In genomic region chr19:50793558-50794065, GRCh38 we compare ENCODE assay signal across 22 cellular contexts. TPM values are rescaled to one million over a fixed set of nuclear protein-coding genes. Genes with fewer than 3 reads are reported as not detected.
DNase-seq lines count a peak whose midpoint lies in the region; FAIRE-seq and TF ChIP-seq lines count a peak whose summit lies in the region.
"Had no signal": no experiment of that assay in that cellular context is flagged by ENCODE, and none has a peak within 500 bp of the region (broad histone marks: within the 10 kb centered on the region; RNA-seq: fewer than 3 reads in every experiment).

No MANE protein-coding gene starts in this region.

- H3K9me1 ChIP-seq in endothelial cell of umbilical vein (replicated peaks; ENCODE audit: control insufficient read depth, extremely low read depth, insufficient read depth, low read length), result no peaks in the 10 kb centered on the region

- H3K4me3 ChIP-seq in Caco-2 (ENCODE audit: low read depth, low read length), result no peak overlapping the region
- no peak overlapping the region for H3K4me3 ChIP-seq in Karpas-422 (ENCODE audit: low read length)
- no peak overlapping the region for H3K4me3 ChIP-seq in endothelial cell of umbilical vein (replicated peaks in 1 of 3; ENCODE audit: insufficient read depth in 1 of 3, low read depth in 1 of 3, low read length in 3 of 3)
- H3K4me3 ChIP-seq: right atrium auricular region had no signal

- H3K9me2 ChIP-seq in Karpas-422 (replicated peaks; ENCODE audit: insufficient read depth, low read length), result no peaks in the 10 kb centered on the region

- H3K4me2 ChIP-seq in Karpas-422 (ENCODE audit: low read depth, low read length, poor library complexity, severe bottlenecking), result no peak overlapping the region
- no peak overlapping the region for H3K4me2 ChIP-seq in endothelial cell of umbilical vein (ENCODE audit: insufficient read depth, low read length)

- CTCF ChIA-PET in Caco-2 (lab: Charles Lee) (interaction anchor here (1.8 kb wide), 1 partner anchor 129 kb away, joined by 11 read pairs; no protein-coding TSS in a partner anchor), endothelial cell of umbilical vein (lab: Charles Lee) (interaction anchor here (1.0 kb wide), 2 partner anchors 124 to 129 kb away, joined by 3 read pairs; no protein-coding TSS in a partner anchor)

- no peak for TF ChIP-seq CTCF in Caco-2 (IDR thresholded peaks at IDR 0.05; ENCODE audit: insufficient read depth in 1 of 2, low read depth in 1 of 2, low read length in 1 of 2, severe bottlenecking in 1 of 2, unreplicated experiment in 1 of 2)
- no peak for TF ChIP-seq CTCF in endothelial cell of umbilical vein (IDR thresholded peaks at IDR 0.05; ENCODE audit: extremely low read depth in 1 of 2, insufficient read depth in 1 of 2, low read depth in 1 of 2, low read length in 2 of 2)

- H3K9me3 Mint-ChIP-seq in Caco-2 (ENCODE audit: unreplicated experiment), result no peaks in the 10 kb centered on the region
- H3K9me3 Mint-ChIP-seq: CD8-positive, alpha-beta T cell; effector memory CD8-positive, alpha-beta T cell; stimulated activated naive CD8-positive, alpha-beta T cell treated with anti-CD3 and anti-CD28 coated beads, Interleukin-15, amount 100 ng/mL, for 72 hours; type B pancreatic cell had no signal

- H3K79me2 ChIP-seq in Karpas-422 (ENCODE audit: low read length) (no peaks in the 10 kb centered on the region), endothelial cell of umbilical vein (ENCODE audit: control insufficient read depth, insufficient read depth, low read length) (peaks cover 4% of the 10 kb centered on the region)

- intact Hi-C loops in Caco-2 (cut with micrococcal nuclease; ENCODE audit: unreplicated experiment) (loop anchor here (2.0 kb wide), 1 partner anchor 129 kb away; no protein-coding TSS in a partner anchor), endothelial cell of umbilical vein (cut with micrococcal nuclease) (no loop called here)

- H3K36me3 Mint-ChIP-seq in Caco-2 (ENCODE audit: insufficient read depth, unreplicated experiment), result peaks cover 92% of the 10 kb centered on the region
- H3K36me3 Mint-ChIP-seq: type B pancreatic cell had no signal

- dilution Hi-C loops in endothelial cell of umbilical vein (cut with MboI; ENCODE audit: extremely low pct_ligation_motif_present, low sequenced_read_pairs), result no loop called here

- H4K20me1 ChIP-seq in Karpas-422 (ENCODE audit: insufficient read depth, low read depth, low read length) (peaks cover 30% of the 10 kb centered on the region), endothelial cell of umbilical vein (replicated peaks; ENCODE audit: control insufficient read depth, extremely low read depth, insufficient read depth, low read length) (no peaks in the 10 kb centered on the region)

- DNase-seq in NCI-H82 (lab: John Stamatoyannopoulos, UW), result peak; percentile 60
- no peak for DNase-seq in NCI-H82 treated with DMSO at 0.1 percent for 48 hours (lab: John Stamatoyannopoulos, UW; ENCODE audit: unreplicated experiment)
- DNase-seq in Caco-2, result no peak
- DNase-seq in Karpas-422, result peak; percentile 72
- no peak for DNase-seq in endothelial cell of umbilical vein (ENCODE audit: low read depth, low spot score)
- no peak for DNase-seq in activated CD4-positive, alpha-beta T cell treated with anti-CD3 and anti-CD28 coated beads, Interleukin-2, amount 50 U/mL, for 4 hours
- no peak for DNase-seq in C1 segment of cervical spinal cord (lab: John Stamatoyannopoulos, UW)
- DNase-seq in mucosa of gallbladder (ENCODE audit: low spot score), result no peak
- DNase-seq: activated CD8-positive, alpha-beta memory T cell treated with anti-CD3 and anti-CD28 coated beads, Interleukin-2, amount 50 U/mL, for 4 hours; CD8-positive, alpha-beta T cell; effector memory CD8-positive, alpha-beta T cell; left ventricle myocardium superior; nucleus accumbens; SIG-M5; T1000 had no signal

- H3K4me3 Mint-ChIP-seq in Caco-2 (ENCODE audit: unreplicated experiment), result no peak overlapping the region
- H3K4me3 Mint-ChIP-seq: activated CD4-positive, alpha-beta T cell treated with anti-CD3 and anti-CD28 coated beads for 36 hours; CD8-positive, alpha-beta T cell; effector memory CD8-positive, alpha-beta T cell; stimulated activated naive CD8-positive, alpha-beta T cell treated with anti-CD3 and anti-CD28 coated beads, Interleukin-15, amount 100 ng/mL, for 72 hours; type B pancreatic cell had no signal

- H3K4me1 ChIP-seq in Caco-2, result no peaks in the 10 kb centered on the region
- 0 out of 2 replicates have a peak, but pooled peaks cover 3% of the 10 kb centered on the region for H3K4me1 ChIP-seq in Karpas-422 (ENCODE audit: low read length)
- no peaks in the 10 kb centered on the region for H3K4me1 ChIP-seq in endothelial cell of umbilical vein (ENCODE audit: control insufficient read depth, extremely low read depth, insufficient read depth, low read length)
- H3K4me1 ChIP-seq: right atrium auricular region had no signal

- H3K27me3 ChIP-seq in Caco-2 (replicated peaks; ENCODE audit: control insufficient read depth, insufficient read depth, low read length), result no peaks in the 10 kb centered on the region
- no peaks in the 10 kb centered on the region for H3K27me3 ChIP-seq in Karpas-422 (ENCODE audit: low read length)
- no peaks in the 10 kb centered on the region for H3K27me3 ChIP-seq in endothelial cell of umbilical vein (ENCODE audit: control insufficient read depth in 2 of 2, insufficient read depth in 2 of 2, low read length in 2 of 2)
- H3K27me3 ChIP-seq: right atrium auricular region had no signal

- H3K9ac ChIP-seq in Karpas-422 (ENCODE audit: low read length), result no peak overlapping the region
- H3K9ac ChIP-seq in endothelial cell of umbilical vein (replicated peaks; ENCODE audit: extremely low read depth, insufficient read depth, low read length), result no peak overlapping the region

- H3K27ac ChIP-seq in Karpas-422 (ENCODE audit: low read length), result no peak overlapping the region
- no peak overlapping the region for H3K27ac ChIP-seq in endothelial cell of umbilical vein (ENCODE audit: insufficient read depth, low read depth, low read length)
- H3K27ac ChIP-seq: right atrium auricular region had no signal

- H2AFZ ChIP-seq in Karpas-422 (ENCODE audit: low read length), result no peak overlapping the region
- H2AFZ ChIP-seq in endothelial cell of umbilical vein (ENCODE audit: low read depth, low read length), result no peak overlapping the region

- TF ChIP-seq POLR2A in endothelial cell of umbilical vein (IDR thresholded peaks at IDR 0.05; ENCODE audit: low read depth, low read length), result no peak

- peak overlapping the region; percentile 30 for H3K27ac Mint-ChIP-seq in Caco-2 (ENCODE audit: unreplicated experiment)
- H3K27ac Mint-ChIP-seq: activated CD4-positive, alpha-beta T cell treated with anti-CD3 and anti-CD28 coated beads for 36 hours had no signal

- POLR2A ChIA-PET in Caco-2 (lab: Charles Lee), result no interaction called here
- POLR2A ChIA-PET in endothelial cell of umbilical vein (lab: Charles Lee), result interaction anchor here (1.1 kb wide), 1 partner anchor 11 kb away, joined by 5 read pairs; no protein-coding TSS in a partner anchor

- BruUV-seq in Caco-2 (replicated peaks; lab: Mats Ljungman, UMichigan) (no TSS peak), endothelial cell of umbilical vein (replicated peaks; lab: Mats Ljungman, UMichigan) (TSS peak; percentile 6)

- peaks cover 5% of the 10 kb centered on the region for H3K27me3 Mint-ChIP-seq in Caco-2 (ENCODE audit: insufficient read depth, unreplicated experiment)
- H3K27me3 Mint-ChIP-seq: activated CD4-positive, alpha-beta T cell treated with anti-CD3 and anti-CD28 coated beads for 36 hours; effector memory CD8-positive, alpha-beta T cell; stimulated activated naive CD8-positive, alpha-beta T cell treated with anti-CD3 and anti-CD28 coated beads, Interleukin-15, amount 100 ng/mL, for 72 hours; type B pancreatic cell had no signal

- peaks cover 7% of the 10 kb centered on the region for H3K4me1 Mint-ChIP-seq in Caco-2 (ENCODE audit: low read depth, unreplicated experiment)

- FAIRE-seq in endothelial cell of umbilical vein (lab: Jason Lieb, UNC), result no peak
- FAIRE-seq: astrocyte had no signal

- H3K9me3 ChIP-seq in Caco-2 (no peaks in the 10 kb centered on the region), Karpas-422 (ENCODE audit: low read length) (no peaks in the 10 kb centered on the region), endothelial cell of umbilical vein (replicated peaks; ENCODE audit: control insufficient read depth, insufficient read depth, low read length) (no peaks in the 10 kb centered on the region)
- H3K9me3 ChIP-seq: right atrium auricular region had no signal

- H3K36me3 ChIP-seq in Caco-2 (ENCODE audit: control insufficient read depth, insufficient read depth, low read length) (peaks cover 6% of the 10 kb centered on the region), Karpas-422 (ENCODE audit: insufficient read depth, low read length) (peaks cover 20% of the 10 kb centered on the region), endothelial cell of umbilical vein (ENCODE audit: control insufficient read depth in 2 of 2, extremely low read depth in 1 of 2, insufficient read depth in 2 of 2, low read length in 2 of 2) (peaks cover 5 to 15% of the 10 kb centered on the region in 2 experiments)

RNA-seq across cellular contexts. Expression of gene ACP4, which starts 3.4 kb away (rescaled TPM):
- total RNA-seq in Caco-2 (2022) (not detected in 2 replicates), endothelial cell of umbilical vein (not detected in 2 replicates), mucosa of gallbladder (not detected)
- not detected in 2 replicates for total RNA-seq in Karpas-422 (2014; rRNA removed; shearing (Covaris generic); ENCODE audit: low replicate concordance)
- not detected in 2 replicates for polyA plus RNA-seq in endothelial cell of umbilical vein
- polyA plus RNA-seq in endothelial cell of umbilical vein (2011; cell fraction: cytosol; rRNA removed), result not detected in 2 replicates
- not detected in 2 replicates for polyA plus RNA-seq in endothelial cell of umbilical vein (2011; cell fraction: nucleus; rRNA removed)
- not detected in 2 replicates for polyA plus RNA-seq in endothelial cell of umbilical vein (2012)
- polyA minus RNA-seq in endothelial cell of umbilical vein, result not detected in 2 replicates
- polyA minus RNA-seq in endothelial cell of umbilical vein (2011; cell fraction: cytosol; rRNA and poly(A)+ RNA removed), result not detected
- polyA minus RNA-seq in endothelial cell of umbilical vein (2011; cell fraction: nucleus; rRNA and poly(A)+ RNA removed), result not detected in 2 replicates
- total RNA-seq: activated CD4-positive, alpha-beta T cell treated with anti-CD3 and anti-CD28 coated beads for 36 hours; astrocyte; CD8-positive, alpha-beta T cell; cerebellum; fibroblast of lung; left ventricle myocardium superior; right atrium auricular region had no signal
- polyA plus RNA-seq: fibroblast of lung had no signal

RNA-seq across cellular contexts. Expression of gene GPR32, which starts 23.3 kb away (rescaled TPM):
- total RNA-seq in Caco-2 (2022) (not detected in 2 replicates), endothelial cell of umbilical vein (not detected in 2 replicates), mucosa of gallbladder (not detected)
- total RNA-seq in Karpas-422 (2014; rRNA removed; shearing (Covaris generic); ENCODE audit: low replicate concordance), result not detected in 2 replicates
- polyA plus RNA-seq in endothelial cell of umbilical vein, result not detected in 2 replicates
- not detected in 2 replicates for polyA plus RNA-seq in endothelial cell of umbilical vein (2011; cell fraction: cytosol; rRNA removed)
- not detected in 2 replicates for polyA plus RNA-seq in endothelial cell of umbilical vein (2011; cell fraction: nucleus; rRNA removed)
- polyA plus RNA-seq in endothelial cell of umbilical vein (2012), result not detected in 2 replicates
- not detected in 2 replicates for polyA minus RNA-seq in endothelial cell of umbilical vein
- polyA minus RNA-seq in endothelial cell of umbilical vein (2011; cell fraction: cytosol; rRNA and poly(A)+ RNA removed), result not detected
- not detected in 2 replicates for polyA minus RNA-seq in endothelial cell of umbilical vein (2011; cell fraction: nucleus; rRNA and poly(A)+ RNA removed)
- total RNA-seq: activated CD4-positive, alpha-beta T cell treated with anti-CD3 and anti-CD28 coated beads for 36 hours; astrocyte; CD8-positive, alpha-beta T cell; cerebellum; fibroblast of lung; left ventricle myocardium superior; right atrium auricular region had no signal
- polyA plus RNA-seq: fibroblast of lung had no signal

RNA-seq across cellular contexts. Expression of gene KLK1, which starts 30.0 kb away (rescaled TPM):
- total RNA-seq in Caco-2 (2022) (0.73 and 1.1 TPM in 2 replicates), endothelial cell of umbilical vein (not detected in 2 replicates), mucosa of gallbladder (1.5 TPM)
- total RNA-seq in Karpas-422 (2014; rRNA removed; shearing (Covaris generic); ENCODE audit: low replicate concordance), result not detected in 2 replicates
- polyA plus RNA-seq in endothelial cell of umbilical vein, result 0.08 TPM in 1 of 2 replicates, not detected in the other
- not detected in 2 replicates for polyA plus RNA-seq in endothelial cell of umbilical vein (2011; cell fraction: cytosol; rRNA removed)
- not detected in 2 replicates for polyA plus RNA-seq in endothelial cell of umbilical vein (2011; cell fraction: nucleus; rRNA removed)
- polyA plus RNA-seq in endothelial cell of umbilical vein (2012), result 0.21 and 0.59 TPM in 2 replicates
- polyA minus RNA-seq in endothelial cell of umbilical vein, result 1.7 TPM in 1 of 2 replicates, not detected in the other
- not detected for polyA minus RNA-seq in endothelial cell of umbilical vein (2011; cell fraction: cytosol; rRNA and poly(A)+ RNA removed)
- polyA minus RNA-seq in endothelial cell of umbilical vein (2011; cell fraction: nucleus; rRNA and poly(A)+ RNA removed), result not detected in 2 replicates
- total RNA-seq: astrocyte; CD8-positive, alpha-beta T cell; cerebellum; fibroblast of lung; left ventricle myocardium superior had no signal
- polyA plus RNA-seq: fibroblast of lung had no signal

RNA-seq across cellular contexts. Expression of gene KLK15, which starts 39.8 kb away (rescaled TPM):
- total RNA-seq in Caco-2 (2022), result not detected in 2 replicates
- not detected in 2 replicates for total RNA-seq in Karpas-422 (2014; rRNA removed; shearing (Covaris generic); ENCODE audit: low replicate concordance)
- total RNA-seq in endothelial cell of umbilical vein, result not detected in 2 replicates
- not detected in 2 replicates for polyA plus RNA-seq in endothelial cell of umbilical vein
- polyA plus RNA-seq in endothelial cell of umbilical vein (2011; cell fraction: cytosol; rRNA removed), result not detected in 2 replicates
- polyA plus RNA-seq in endothelial cell of umbilical vein (2011; cell fraction: nucleus; rRNA removed), result not detected in 2 replicates
- polyA plus RNA-seq in endothelial cell of umbilical vein (2012), result not detected in 2 replicates
- polyA minus RNA-seq in endothelial cell of umbilical vein, result not detected in 2 replicates
- polyA minus RNA-seq in endothelial cell of umbilical vein (2011; cell fraction: cytosol; rRNA and poly(A)+ RNA removed), result not detected
- not detected in 2 replicates for polyA minus RNA-seq in endothelial cell of umbilical vein (2011; cell fraction: nucleus; rRNA and poly(A)+ RNA removed)
- not detected for total RNA-seq in mucosa of gallbladder
- total RNA-seq: activated CD4-positive, alpha-beta T cell treated with anti-CD3 and anti-CD28 coated beads for 36 hours; astrocyte; CD8-positive, alpha-beta T cell; cerebellum; fibroblast of lung; left ventricle myocardium superior; right atrium auricular region had no signal
- polyA plus RNA-seq: fibroblast of lung had no signal

Comparison
In these comparisons a context has a peak if more than half of its experiments do, and no peak if none do; other contexts are left out.
1. DNase-seq: peak in NCI-H82 (single experiment) and Karpas-422 (single experiment); none in NCI-H82 treated with DMSO at 0.1 percent for 48 hours (single experiment), Caco-2 (0 of 2), endothelial cell of umbilical vein (single experiment), activated CD4-positive, alpha-beta T cell treated with anti-CD3 and anti-CD28 coated beads, Interleukin-2, amount 50 U/mL, for 4 hours (0 of 2), C1 segment of cervical spinal cord (0 of 14) and mucosa of gallbladder (single experiment).